Comparison of ENCODE assay signal across 8 cellular contexts in genomic region chr1:9909222-9910046, GRCh38. TPM values are rescaled to one million over a fixed set of nuclear protein-coding genes. Genes with fewer than 3 reads are reported as not detected.
DNase-seq lines count a peak whose midpoint lies in the region; ATAC-seq and TF ChIP-seq lines count a peak whose summit lies in the region.

No MANE protein-coding gene starts in this region.

- WGBS in SK-N-SH (ENCODE audit: low lambda C conversion rate) = 9% methylated on average over 21 of the region's 47 CpGs

- TF ChIP-seq EP300 in SK-N-SH (IDR thresholded peaks at IDR 0.05; ENCODE audit: borderline replicate concordance in 1 of 2, low read depth in 1 of 2, low read length in 1 of 2) = no peak

- ATAC-seq in SK-N-SH treated with all-trans-retinoic acid at 6 μM for 48 hours = no peak

- H3K4me3 ChIP-seq in SK-N-SH (ENCODE audit: low read depth in 2 of 2, low read length in 1 of 2) (peak overlapping the region; percentile 71 to 97), KMS-11 (IDR thresholded peaks at IDR 0.05; ENCODE audit: insufficient read depth, low read depth, low read length) (peak overlapping the region; percentile 74), fibroblast of the aortic adventitia (ENCODE audit: low read depth, low read length) (peak overlapping the region; percentile 80), parathyroid adenoma (ENCODE audit: low read depth, low read length) (peak overlapping the region; percentile 80)

- no peaks in the 10 kb centered on the region for H3K36me3 ChIP-seq in SK-N-SH (replicated peaks in 1 of 2; ENCODE audit: control insufficient read depth in 1 of 2, insufficient read depth in 2 of 2, low read length in 1 of 2)
- H3K36me3 ChIP-seq in KMS-11 (ENCODE audit: insufficient read depth) = no peaks in the 10 kb centered on the region
- H3K36me3 ChIP-seq in parathyroid adenoma (ENCODE audit: control insufficient read depth, insufficient read depth, low read length) = no peaks in the 10 kb centered on the region

- CTCF ChIA-PET in SK-N-SH (lab: Yijun Ruan, JAX) = interaction anchor here (0.9 kb wide), 1 partner anchor 41 kb away, joined by 3 read pairs; no protein-coding TSS in a partner anchor

- H2AFZ ChIP-seq in SK-N-SH (ENCODE audit: low read depth) (peak overlapping the region; percentile 68; the same call in 1 of the 2 replicates), KMS-11 (ENCODE audit: low read depth) (peak overlapping the region; percentile 86), parathyroid adenoma (peak overlapping the region; percentile 70)

- H3K27me3 ChIP-seq in SK-N-SH (ENCODE audit: insufficient read depth) = no peaks in the 10 kb centered on the region
- H3K27me3 ChIP-seq in KMS-11 (ENCODE audit: insufficient read depth, low read depth) = no peaks in the 10 kb centered on the region
- H3K27me3 ChIP-seq in parathyroid adenoma (ENCODE audit: control insufficient read depth, insufficient read depth, low read length) = no peaks in the 10 kb centered on the region

- H4K20me1 ChIP-seq in SK-N-SH (ENCODE audit: insufficient read depth) (0 out of 2 replicates have a peak, but pooled peaks cover 2% of the 10 kb centered on the region), KMS-11 (ENCODE audit: insufficient read depth) (no peaks in the 10 kb centered on the region)

- no peak for TF ChIP-seq CTCF in SK-N-SH (IDR thresholded peaks at IDR 0.05)
- no peak for TF ChIP-seq CTCF in KMS-11 (conservative IDR thresholded peaks at IDR 0.05; ENCODE audit: low read depth, low read length)
- TF ChIP-seq CTCF in fibroblast of the aortic adventitia (IDR thresholded peaks at IDR 0.05; ENCODE audit: insufficient read depth, low read length) = no peak
- no peak for TF ChIP-seq CTCF in parathyroid adenoma (IDR thresholded peaks at IDR 0.05)

- DNase-seq in SK-N-SH = no peak
- peak; percentile 7 for DNase-seq in activated T-cell treated with anti-CD3 and anti-CD28 coated beads for 4 hours
- DNase-seq in fibroblast of the aortic adventitia (ENCODE audit: low read depth) = no peak
- DNase-seq in NCI-H128 (lab: John Stamatoyannopoulos, UW; ENCODE audit: unreplicated experiment) = no peak
- DNase-seq in HuH-7.5 (ENCODE audit: low spot score) = no peak

- POLR2A ChIA-PET in SK-N-SH (lab: Yijun Ruan, JAX) = no interaction called here

- no peak for TF ChIP-seq RAD21 in SK-N-SH (IDR thresholded peaks at IDR 0.05; ENCODE audit: low read length)

- peak overlapping the region; percentile 87 for H3K9ac ChIP-seq in SK-N-SH
- peak overlapping the region; percentile 48; the same call in 1 of the 2 replicates for H3K9ac ChIP-seq in KMS-11
- peak overlapping the region; percentile 46 for H3K9ac ChIP-seq in parathyroid adenoma

- H3K9me3 ChIP-seq in SK-N-SH = no peaks in the 10 kb centered on the region
- H3K9me3 ChIP-seq in parathyroid adenoma (ENCODE audit: control insufficient read depth, low read length) = no peaks in the 10 kb centered on the region

- H3K4me1 ChIP-seq in SK-N-SH (ENCODE audit: control insufficient read depth in 1 of 2, insufficient read depth in 2 of 2, low read depth in 1 of 2, low read length in 1 of 2) (peaks cover 4 to 10% of the 10 kb centered on the region in 2 experiments; a peak in 2 of 4 replicates), KMS-11 (ENCODE audit: low read depth, poor library complexity, severe bottlenecking) (peaks cover 22% of the 10 kb centered on the region), parathyroid adenoma (no peaks in the 10 kb centered on the region)

- peaks cover 12% of the 10 kb centered on the region for H3F3A ChIP-seq in SK-N-SH (replicated peaks; ENCODE audit: insufficient read depth)

- no peaks in the 10 kb centered on the region for H3K9me2 ChIP-seq in SK-N-SH

- H3K79me2 ChIP-seq in SK-N-SH (ENCODE audit: insufficient read depth) = peaks cover 31% of the 10 kb centered on the region
- no peaks in the 10 kb centered on the region for H3K79me2 ChIP-seq in KMS-11 (ENCODE audit: insufficient read depth, low read depth)
- peaks cover 2% of the 10 kb centered on the region for H3K79me2 ChIP-seq in parathyroid adenoma

- H3K27ac ChIP-seq in SK-N-SH (ENCODE audit: low read depth in 2 of 2, low read length in 1 of 2) (peak overlapping the region in 1 of 2 experiments; percentile 39; a peak in 2 of 4 replicates), KMS-11 (no peak overlapping the region), parathyroid adenoma (peak overlapping the region; percentile 29)

- H3K4me2 ChIP-seq in SK-N-SH = peak overlapping the region; percentile 97
- peak overlapping the region; percentile 86 for H3K4me2 ChIP-seq in KMS-11
- H3K4me2 ChIP-seq in parathyroid adenoma (ENCODE audit: low read length) = peak overlapping the region; percentile 97

TF ChIP-seq in SK-N-SH, 30 proteins besides CTCF, POLR2A, EP300 and RAD21:
- TF ChIP-seq PBX3 (IDR thresholded peaks at IDR 0.05) (peak; percentile 53; the same call in 1 of the 2 replicates), USF2 (IDR thresholded peaks at IDR 0.05; ENCODE audit: borderline replicate concordance, low read depth, low read length) (no peak), MXI1 (IDR thresholded peaks at IDR 0.05; ENCODE audit: low read depth, low read length) (0 out of 2 replicates have a peak, but pooled peaks have one; percentile 8)

TF ChIP-seq in SK-N-SH treated with all-trans-retinoic acid at 6 μM for 48 hours, 23 proteins besides CTCF, POLR2A, EP300 and RAD21:
- TF ChIP-seq CREB5 (CRISPR knock-in tag; IDR thresholded peaks at IDR 0.05; ENCODE audit: low read depth) = no peak
- TF ChIP-seq ZNF8 (CRISPR knock-in tag; IDR thresholded peaks at IDR 0.05) = no peak
- no peak for TF ChIP-seq SNAI2 (CRISPR knock-in tag; IDR thresholded peaks at IDR 0.05)
- TF ChIP-seq BACH2 (CRISPR knock-in tag; IDR thresholded peaks at IDR 0.05; ENCODE audit: borderline replicate concordance) = no peak
- no peak for TF ChIP-seq ZFP30 (CRISPR knock-in tag; IDR thresholded peaks at IDR 0.05)

RNA-seq across cellular contexts. Expression of gene CTNNBIP1, which starts 0.6 kb away (rescaled TPM):
- polyA plus RNA-seq in SK-N-SH (2012; rRNA removed) = 40.2 and 57.6 TPM in 2 replicates
- 29.3 and 41.4 TPM in 2 replicates for polyA plus RNA-seq in SK-N-SH (2012; cell fraction: cytosol; rRNA removed)
- 15.9 and 25.4 TPM in 2 replicates for polyA plus RNA-seq in SK-N-SH (2012; cell fraction: nucleus; rRNA removed)
- total RNA-seq in fibroblast of the aortic adventitia (ENCODE audit: low replicate concordance) = 11.9 and 12.3 TPM in 2 replicates

RNA-seq across cellular contexts. Expression of gene LZIC, which starts 33.8 kb away (rescaled TPM):
- polyA plus RNA-seq in SK-N-SH (2012; rRNA removed) = 9.6 and 10.2 TPM in 2 replicates
- 15.2 and 20.7 TPM in 2 replicates for polyA plus RNA-seq in SK-N-SH (2012; cell fraction: cytosol; rRNA removed)
- 3.3 and 5.5 TPM in 2 replicates for polyA plus RNA-seq in SK-N-SH (2012; cell fraction: nucleus; rRNA removed)
- total RNA-seq in fibroblast of the aortic adventitia (ENCODE audit: low replicate concordance) = 50.3 and 61.0 TPM in 2 replicates

RNA-seq across cellular contexts. Expression of gene NMNAT1, which starts 33.8 kb away (rescaled TPM):
- polyA plus RNA-seq in SK-N-SH (2012; rRNA removed) = 7.0 and 8.7 TPM in 2 replicates
- polyA plus RNA-seq in SK-N-SH (2012; cell fraction: cytosol; rRNA removed) = 8.3 and 8.7 TPM in 2 replicates
- polyA plus RNA-seq in SK-N-SH (2012; cell fraction: nucleus; rRNA removed) = 6.6 and 8.1 TPM in 2 replicates
- 9.7 and 10.6 TPM in 2 replicates for total RNA-seq in fibroblast of the aortic adventitia (ENCODE audit: low replicate concordance)
